8 cellular contexts compared by ENCODE assay signal in the genomic region with DNA sequence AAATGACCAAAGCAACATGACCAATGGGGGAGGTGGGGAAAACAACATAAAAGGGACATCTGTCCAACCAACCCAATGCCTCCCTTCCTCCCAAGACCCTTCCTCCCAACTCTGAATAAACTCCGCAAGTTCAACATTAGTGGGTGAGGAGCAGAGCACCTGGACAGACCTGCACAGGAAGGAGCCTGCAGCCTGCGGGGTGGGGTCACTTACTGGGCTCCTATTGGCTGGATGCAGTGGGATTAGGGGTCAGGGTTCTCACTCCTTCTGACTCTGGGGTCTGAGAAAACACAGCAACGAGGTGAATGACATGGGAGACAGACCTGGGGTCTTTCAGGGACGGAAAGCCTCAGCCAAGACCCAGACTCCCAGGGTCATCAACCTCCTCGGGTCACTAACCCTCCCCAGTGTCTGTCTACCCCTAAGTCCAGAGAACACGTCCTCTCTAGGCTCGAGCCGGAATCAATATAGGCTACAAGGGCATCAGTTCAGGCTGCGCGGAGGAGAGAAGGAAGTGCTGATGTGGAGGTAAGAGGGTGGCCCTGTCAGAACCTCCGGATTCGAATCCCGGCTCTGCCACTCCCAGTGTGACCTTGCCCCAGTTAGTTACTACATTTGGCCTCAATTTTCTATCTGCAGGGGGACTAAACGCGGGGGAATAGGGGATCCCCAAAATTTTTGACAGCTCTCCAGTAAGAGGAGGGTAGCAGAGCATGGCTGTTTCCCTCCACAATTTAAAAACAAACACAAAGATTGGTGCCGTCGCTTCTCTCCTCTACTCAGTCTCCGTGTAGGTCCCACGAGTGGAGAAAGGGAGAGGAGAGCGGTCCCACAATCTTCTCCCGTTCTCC. TPM values are rescaled to one million over a fixed set of nuclear protein-coding genes. Genes with fewer than 3 reads are reported as not detected.
DNase-seq lines count a peak whose midpoint lies in the region; ATAC-seq and TF ChIP-seq lines count a peak whose summit lies in the region.

No MANE protein-coding gene starts in this region.

- intact Hi-C loops in CD4-positive, alpha-beta memory T cell (cut with micrococcal nuclease) = loop anchor here (2.0 kb wide), 1 partner anchor 69 kb away; no protein-coding TSS in a partner anchor

- H3K27me3 ChIP-seq in CD4-positive, alpha-beta memory T cell (ENCODE audit: insufficient read depth, low read length) = no peaks in the 10 kb centered on the region
- H3K27me3 ChIP-seq in neuronal stem cell (ENCODE audit: control insufficient read depth in 3 of 3, insufficient read depth in 3 of 3, low read depth in 1 of 3, low read length in 3 of 3) = peaks cover 8 to 86% (median 36%) of the 10 kb centered on the region in 3 experiments

- H2AK5ac ChIP-seq in neuronal stem cell (ENCODE audit: low read depth, low read length) = peak overlapping the region; percentile 82

- H4K8ac ChIP-seq in neuronal stem cell (ENCODE audit: low read depth, low read length) = no peak overlapping the region

- peaks cover 0 to 2% (median 0%) of the 10 kb centered on the region in 8 donors for H3K9me3 Mint-ChIP-seq in CD4-positive, alpha-beta memory T cell

- WGBS in neuronal stem cell (ENCODE audit: extremely low coverage in 2 of 2, insufficient read length in 2 of 2, insufficient replicate concordance in 1 of 2), 2 donors = no CpG with 5 or more reads among the region's 21 CpGs

- peak overlapping the region; percentile 94 for H3K4me2 ChIP-seq in neuronal stem cell (ENCODE audit: insufficient read depth, low read length, poor library complexity, severe bottlenecking)

- no peak overlapping the region for H3K9ac ChIP-seq in neuronal stem cell (ENCODE audit: low read depth, low read length, poor library complexity)

- POLR2A ChIA-PET in CD4-positive, alpha-beta memory T cell (lab: Charles Lee; ENCODE audit: partially characterized antibody) = interaction anchor here (0.7 to 2.5 kb wide), 9 partner anchors 9 to 80 kb away, joined by 3 to 18 read pairs (median 4); no protein-coding TSS in a partner anchor

- no peaks in the 10 kb centered on the region for H3K27me3 Mint-ChIP-seq in CD4-positive, alpha-beta memory T cell

- peaks cover 23 to 26% of the 10 kb centered on the region in 2 donors for H3K36me3 Mint-ChIP-seq in CD4-positive, alpha-beta memory T cell

- peak overlapping the region; percentile 93 for H3K18ac ChIP-seq in neuronal stem cell (ENCODE audit: low read length)

- H3K4me3 ChIP-seq in CD4-positive, alpha-beta memory T cell (ENCODE audit: low read length in 2 of 2) = peak overlapping the region; percentile 69 to 77
- peak overlapping the region; percentile 27 for H3K4me3 ChIP-seq in fibroblast of mammary gland (ENCODE audit: control insufficient read depth, low read depth, low read length)
- H3K4me3 ChIP-seq in neuronal stem cell (ENCODE audit: low read length in 2 of 2) = peak overlapping the region; percentile 53 to 80

- peak overlapping the region; percentile 75 for H3K23ac ChIP-seq in neuronal stem cell (ENCODE audit: low read depth, low read length, poor library complexity)

- H3K4me3 Mint-ChIP-seq in CD4-positive, alpha-beta memory T cell = peak overlapping the region; percentile 83 to 95 (median 91)

- ATAC-seq in GM21367 (IDR thresholded peaks at IDR 0.05; ENCODE audit: unreplicated experiment) (no peak), HG03108 (IDR thresholded peaks at IDR 0.05; ENCODE audit: unreplicated experiment) (no peak), GM21619 (IDR thresholded peaks at IDR 0.05; ENCODE audit: unreplicated experiment) (no peak)

- H3K4me1 Mint-ChIP-seq in CD4-positive, alpha-beta memory T cell = peaks cover 12 to 33% (median 22%) of the 10 kb centered on the region in 4 donors

- no peak overlapping the region for H2BK15ac ChIP-seq in neuronal stem cell (ENCODE audit: low read length)

- H3K4me1 ChIP-seq in CD4-positive, alpha-beta memory T cell (ENCODE audit: insufficient read depth, low read length) = peaks cover 20% of the 10 kb centered on the region
- peaks cover 4 to 13% of the 10 kb centered on the region in 2 donors for H3K4me1 ChIP-seq in neuronal stem cell (ENCODE audit: control insufficient read depth in 2 of 2, insufficient read depth in 1 of 2, low read depth in 1 of 2, low read length in 2 of 2)

- H4K91ac ChIP-seq in neuronal stem cell (ENCODE audit: low read depth, low read length, poor library complexity) = no peak overlapping the region

- H2BK12ac ChIP-seq in neuronal stem cell (ENCODE audit: low read length) = no peak overlapping the region

- H3K27ac ChIP-seq in CD4-positive, alpha-beta memory T cell (ENCODE audit: low read depth, low read length) = peak overlapping the region; percentile 51
- peak overlapping the region; percentile 70; the same call in 1 of the 2 replicates for H3K27ac ChIP-seq in VCaP
- H3K27ac ChIP-seq in neuronal stem cell (replicated peaks; ENCODE audit: low read length) = no peak overlapping the region

- H2AFZ ChIP-seq in neuronal stem cell (ENCODE audit: low read length) = peak overlapping the region; percentile 93

- peak overlapping the region; percentile 77 to 92 (median 87) for H3K27ac Mint-ChIP-seq in CD4-positive, alpha-beta memory T cell

- TF ChIP-seq CTCF in VCaP (conservative IDR thresholded peaks at IDR 0.05) = no peak
- no peak for TF ChIP-seq CTCF in fibroblast of mammary gland (conservative IDR thresholded peaks at IDR 0.05; ENCODE audit: control insufficient read depth, insufficient read depth, low read depth, low read length)

- H3K14ac ChIP-seq in neuronal stem cell (ENCODE audit: low read length) = no peak overlapping the region

- CTCF ChIA-PET in CD4-positive, alpha-beta memory T cell (lab: Charles Lee; ENCODE audit: partially characterized antibody) = interaction anchor here (1.1 to 2.6 kb wide), 5 partner anchors 10 to 81 kb away, joined by 3 to 34 read pairs (median 4); no protein-coding TSS in a partner anchor

- no peak overlapping the region for H2BK120ac ChIP-seq in neuronal stem cell (ENCODE audit: low read depth, low read length)

- no peak overlapping the region for H3K4ac ChIP-seq in neuronal stem cell (ENCODE audit: low read length)

- H3K9me3 ChIP-seq in CD4-positive, alpha-beta memory T cell (ENCODE audit: control insufficient read depth in 1 of 2, low read length in 2 of 2) = no peaks in the 10 kb centered on the region
- H3K9me3 ChIP-seq in neuronal stem cell (replicated peaks in 1 of 2; ENCODE audit: control insufficient read depth in 2 of 2, insufficient read depth in 1 of 2, low read depth in 1 of 2, low read length in 2 of 2) = peaks cover 0 to 6% of the 10 kb centered on the region in 2 donors

- H3K79me1 ChIP-seq in neuronal stem cell (ENCODE audit: low read depth, low read length) = no peaks in the 10 kb centered on the region

- no peak overlapping the region for H2BK5ac ChIP-seq in neuronal stem cell (ENCODE audit: low read length)

- peak; percentile 9 to 46 (median 23) for DNase-seq in CD4-positive, alpha-beta memory T cell
- no peak for DNase-seq in fibroblast of mammary gland (ENCODE audit: low read depth)
- no peak for DNase-seq in neuronal stem cell (ENCODE audit: low spot score)
- no peak for DNase-seq in A172 (ENCODE audit: low spot score)

- no peaks in the 10 kb centered on the region for H3K36me3 ChIP-seq in CD4-positive, alpha-beta memory T cell (ENCODE audit: insufficient read depth, low read length)
- H3K36me3 ChIP-seq in neuronal stem cell (replicated peaks in 1 of 2; ENCODE audit: control insufficient read depth in 2 of 2, insufficient read depth in 2 of 2, low read length in 2 of 2) = no peaks in the 10 kb centered on the region

RNA-seq across cellular contexts. Expression of gene NDRG2, which starts 0.8 kb away (rescaled TPM):
- total RNA-seq in CD4-positive, alpha-beta memory T cell = 10 to 100 TPM; 31.9 to 32.4 TPM
- polyA plus RNA-seq in CD4-positive, alpha-beta memory T cell = 10 to 100 TPM; 26.9 to 34.5 TPM
- polyA plus RNA-seq in neuronal stem cell (2013, experiment 1 of 2) = 2.3 TPM
- polyA plus RNA-seq in neuronal stem cell (2013, experiment 2 of 2) = 2.3 TPM
- 7.5 and 9.0 TPM in 2 replicates for total RNA-seq in A172 (2014; rRNA removed; shearing (Covaris generic))

RNA-seq across cellular contexts. Expression of gene TPPP2, which starts 6.0 kb away (rescaled TPM):
- not detected for total RNA-seq in CD4-positive, alpha-beta memory T cell
- not detected for polyA plus RNA-seq in CD4-positive, alpha-beta memory T cell
- not detected for polyA plus RNA-seq in neuronal stem cell (2013, experiment 1 of 2)
- not detected for polyA plus RNA-seq in neuronal stem cell (2013, experiment 2 of 2)
- not detected in 2 replicates for total RNA-seq in A172 (2014; rRNA removed; shearing (Covaris generic))

RNA-seq across cellular contexts. Expression of gene RNASE13, which starts 10.6 kb away (rescaled TPM):
- not detected for total RNA-seq in CD4-positive, alpha-beta memory T cell
- polyA plus RNA-seq in CD4-positive, alpha-beta memory T cell = not detected
- polyA plus RNA-seq in neuronal stem cell (2013, experiment 1 of 2) = 0.01 TPM
- not detected for polyA plus RNA-seq in neuronal stem cell (2013, experiment 2 of 2)
- total RNA-seq in A172 (2014; rRNA removed; shearing (Covaris generic)) = not detected in 2 replicates

RNA-seq across cellular contexts. Expression of gene RNASE7, which starts 18.1 kb away (rescaled TPM):
- not detected for total RNA-seq in CD4-positive, alpha-beta memory T cell
- polyA plus RNA-seq in CD4-positive, alpha-beta memory T cell = not detected
- not detected for polyA plus RNA-seq in neuronal stem cell (2013, experiment 1 of 2)
- not detected for polyA plus RNA-seq in neuronal stem cell (2013, experiment 2 of 2)
- not detected in 2 replicates for total RNA-seq in A172 (2014; rRNA removed; shearing (Covaris generic))

RNA-seq across cellular contexts. Expression of gene SLC39A2, which starts 24.9 kb away (rescaled TPM):
- under 1 TPM in 1 of 2 experiments, not detected in 1; 0.67 TPM for total RNA-seq in CD4-positive, alpha-beta memory T cell
- polyA plus RNA-seq in CD4-positive, alpha-beta memory T cell = not detected
- polyA plus RNA-seq in neuronal stem cell (2013, experiment 1 of 2) = 0.14 TPM
- polyA plus RNA-seq in neuronal stem cell (2013, experiment 2 of 2) = 0.08 TPM
- not detected in 2 replicates for total RNA-seq in A172 (2014; rRNA removed; shearing (Covaris generic))

Comparison
In these comparisons a context has a peak if more than half of its experiments do, and no peak if none do; other contexts are left out.
1. DNase-seq: peak in CD4-positive, alpha-beta memory T cell (5 of 5); none in fibroblast of mammary gland (single experiment), neuronal stem cell (single experiment) and A172 (single experiment).
2. Peak in every context shown above with its lines, with median percentiles within 50 percentile points of each other: H3K4me3 ChIP-seq.